In genomic region chr14:68984686-68985085, GRCh38 we compare ENCODE assay signal across 26 cellular contexts.
"Had no signal": no experiment of that assay in that cellular context is flagged by ENCODE, and none has a peak within 500 bp of the region (broad histone marks: within the 10 kb centered on the region; RNA-seq: fewer than 3 reads in every experiment).

No MANE protein-coding gene starts in this region.

- H3K36me3 ChIP-seq: ovary, right lobe of liver, sigmoid colon, stomach, thoracic aorta, thyroid gland, tibial nerve, upper lobe of left lung, vagina had no signal

- H3K9me3 Mint-ChIP-seq: naive thymus-derived CD4-positive, alpha-beta T cell; natural killer cell; nephron; stimulated activated effector memory CD8-positive, alpha-beta T cell treated with anti-CD3 and anti-CD28 coated beads, Interleukin-12 subunit alpha, Interleukin-12 subunit beta, amount 100 ng/mL, for 72 hours; stimulated activated naive B cell treated with anti-CD40 and anti-IgM and Interleukin-4, amounts not matched to agents 10 μg/mL and 1 μg/mL and 100 μg/mL, for 72 hours; stimulated activated naive CD8-positive, alpha-beta T cell treated with anti-CD3 and anti-CD28 coated beads, Interleukin-15, Interleukin-2, amounts not matched to agents 100 ng/mL and 50 ng/mL, for 24 hours had no signal

- H3K27ac ChIP-seq: ovary, parathyroid adenoma, psoas muscle, right lobe of liver, sigmoid colon, stomach, thoracic aorta, thyroid gland, tibial nerve, upper lobe of left lung, vagina had no signal

- H2AFZ ChIP-seq: parathyroid adenoma had no signal

- H3K36me3 Mint-ChIP-seq: naive thymus-derived CD4-positive, alpha-beta T cell; natural killer cell; stimulated activated effector memory CD8-positive, alpha-beta T cell treated with anti-CD3 and anti-CD28 coated beads, Interleukin-12 subunit alpha, Interleukin-12 subunit beta, amount 100 ng/mL, for 72 hours; stimulated activated naive B cell treated with anti-CD40 and anti-IgM and Interleukin-4, amounts not matched to agents 10 μg/mL and 1 μg/mL and 100 μg/mL, for 72 hours had no signal

- H3K9me3 ChIP-seq: ovary, psoas muscle, right lobe of liver, sigmoid colon, stomach, thoracic aorta, thyroid gland, tibial nerve, upper lobe of left lung, vagina had no signal

- FAIRE-seq: small intestine, urothelium cell line had no signal

- H3K4me3 ChIP-seq: ovary, psoas muscle, right lobe of liver, sigmoid colon, stomach, thoracic aorta, thyroid gland, tibial nerve, upper lobe of left lung, vagina had no signal

- H3K27me3 ChIP-seq: ovary, right lobe of liver, sigmoid colon, stomach, thyroid gland, tibial nerve, upper lobe of left lung, vagina had no signal

- H3K27ac Mint-ChIP-seq: naive thymus-derived CD4-positive, alpha-beta T cell; stimulated activated effector memory CD8-positive, alpha-beta T cell treated with anti-CD3 and anti-CD28 coated beads, Interleukin-12 subunit alpha, Interleukin-12 subunit beta, amount 100 ng/mL, for 72 hours; stimulated activated naive B cell treated with anti-CD40 and anti-IgM and Interleukin-4, amounts not matched to agents 10 μg/mL and 1 μg/mL and 100 μg/mL, for 72 hours; stimulated activated naive CD8-positive, alpha-beta T cell treated with anti-CD3 and anti-CD28 coated beads, Interleukin-15, Interleukin-2, amounts not matched to agents 100 ng/mL and 50 ng/mL, for 24 hours had no signal

- H3K79me2 ChIP-seq: parathyroid adenoma had no signal

- H3K4me1 ChIP-seq: parathyroid adenoma, psoas muscle, thyroid gland had no signal

- DNase-seq: naive thymus-derived CD4-positive, alpha-beta T cell; natural killer cell; occipital lobe; ovary; psoas muscle; right cardiac atrium; right lobe of liver; sigmoid colon; small intestine; stimulated activated CD4-positive, alpha-beta T cell treated with anti-CD3 and anti-CD28 coated beads, Interleukin-15, amount 100 ng/mL, for 24 hours; stimulated activated CD4-positive, alpha-beta T cell treated with anti-CD3 and anti-CD28 coated beads, Interleukin-2, amount 100 ng/mL, for 24 hours; stimulated activated CD4-positive, alpha-beta T cell treated with anti-CD3 and anti-CD28 coated beads, Interleukin-2, amount 100 ng/mL, for 48 hours; stimulated activated CD4-positive, alpha-beta T cell treated with anti-CD3 and anti-CD28 coated beads, Interleukin-4, amount 100 ng/mL, for 24 hours; stimulated activated naive B cell treated with anti-CD40 and anti-IgM and Interleukin-4, amounts not matched to agents 10 μg/mL and 1 μg/mL and 100 μg/mL, for 72 hours; stimulated activated naive CD4-positive, alpha-beta T cell treated with Interleukin-2 at 50 U/mL for 16 hours; stomach; thyroid gland; upper lobe of left lung had no signal

- H3K9ac ChIP-seq: parathyroid adenoma had no signal

- H3K4me3 Mint-ChIP-seq: naive thymus-derived CD4-positive, alpha-beta T cell; natural killer cell; nephron; stimulated activated effector memory CD8-positive, alpha-beta T cell treated with anti-CD3 and anti-CD28 coated beads, Interleukin-12 subunit alpha, Interleukin-12 subunit beta, amount 100 ng/mL, for 72 hours; stimulated activated naive B cell treated with anti-CD40 and anti-IgM and Interleukin-4, amounts not matched to agents 10 μg/mL and 1 μg/mL and 100 μg/mL, for 72 hours; stimulated activated naive CD8-positive, alpha-beta T cell treated with anti-CD3 and anti-CD28 coated beads, Interleukin-15, Interleukin-2, amounts not matched to agents 100 ng/mL and 50 ng/mL, for 24 hours had no signal
